In genomic region chr2:15853903-15854302, GRCh38 we compare ENCODE assay signal across 8 cellular contexts.
"Had no signal": no experiment of that assay in that cellular context is flagged by ENCODE, and none has a peak within 500 bp of the region (broad histone marks: within the 10 kb centered on the region; RNA-seq: fewer than 3 reads in every experiment).

No MANE protein-coding gene starts in this region.

- H3K4me2 ChIP-seq: KMS-11 had no signal

- H3K9ac ChIP-seq: KMS-11 had no signal

- H3K4me3 Mint-ChIP-seq: IgD-negative memory B cell had no signal

- H3K27ac Mint-ChIP-seq: IgD-negative memory B cell had no signal

- FAIRE-seq: HTR-8/SVneo, K562 had no signal

- H3K4me3 ChIP-seq: K562 had no signal

- ATAC-seq: K562 had no signal

- H3K27ac ChIP-seq: HL-60, KMS-11 had no signal

- DNase-seq: IMR-90, KBM-7, KG1 had no signal
